27 cellular contexts compared by ENCODE assay signal in the genomic region with DNA sequence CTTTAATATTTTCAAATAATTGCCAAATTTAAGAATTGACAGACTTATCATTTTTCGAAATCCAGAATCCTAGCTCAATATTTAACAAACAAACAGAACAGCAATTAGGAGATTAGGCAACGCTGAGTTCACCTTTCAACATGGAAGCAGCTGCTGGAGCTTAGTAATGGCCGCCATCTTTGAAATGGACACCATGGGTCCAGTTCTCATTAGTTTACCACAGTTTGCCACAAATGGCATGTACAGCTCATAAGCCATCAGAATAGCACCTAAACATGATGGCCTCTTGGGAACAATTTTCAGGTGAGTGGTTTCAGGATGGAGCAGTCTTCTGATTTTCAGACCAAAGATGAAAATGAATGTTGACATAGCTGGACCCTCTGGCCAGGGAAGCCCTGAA.
"Had no signal": no experiment of that assay in that cellular context is flagged by ENCODE, and none has a peak within 500 bp of the region (broad histone marks: within the 10 kb centered on the region; RNA-seq: fewer than 3 reads in every experiment).

No MANE protein-coding gene starts in this region.

- H3K27ac Mint-ChIP-seq: mesothelial cell of epicardium; natural killer cell; nephron progenitor cell; progenitor cell of endocrine pancreas; stimulated activated memory B cell treated with anti-CD40 and anti-IgM and Interleukin-4, amounts not matched to agents 10 μg/mL and 1 μg/mL and 100 μg/mL, for 72 hours; stimulated activated naive CD8-positive, alpha-beta T cell treated with anti-CD3 and anti-CD28 coated beads, Interleukin-15, amount 100 ng/mL, for 72 hours had no signal

- H3K27ac ChIP-seq: hepatocyte, left ventricle myocardium inferior, ovary, right atrium auricular region, right lobe of liver, thoracic aorta, tibial artery, upper lobe of right lung had no signal

- H3K4me2 ChIP-seq: hepatocyte, smooth muscle cell had no signal

- H3K9me3 ChIP-seq: left ventricle myocardium inferior, ovary, right atrium auricular region, right lobe of liver, thoracic aorta, tibial artery, upper lobe of right lung had no signal

- H3K4me3 Mint-ChIP-seq: mesothelial cell of epicardium; natural killer cell; nephron progenitor cell; stimulated activated memory B cell treated with anti-CD40 and anti-IgM and Interleukin-4, amounts not matched to agents 10 μg/mL and 1 μg/mL and 100 μg/mL, for 72 hours; stimulated activated naive CD8-positive, alpha-beta T cell treated with anti-CD3 and anti-CD28 coated beads, Interleukin-15, amount 100 ng/mL, for 72 hours had no signal

- H3K36me3 ChIP-seq: left ventricle myocardium inferior, ovary, right atrium auricular region, right lobe of liver, thoracic aorta, tibial artery, upper lobe of right lung had no signal

- H3K9me3 Mint-ChIP-seq: nephron progenitor cell; stimulated activated naive CD8-positive, alpha-beta T cell treated with anti-CD3 and anti-CD28 coated beads, Interleukin-15, amount 100 ng/mL, for 72 hours had no signal

- H2AFZ ChIP-seq: hepatocyte had no signal

- FAIRE-seq: urothelium cell line had no signal

- DNase-seq: islet precursor cell; left ventricle myocardium inferior; mesendoderm; naive B cell; natural killer cell; nephron progenitor cell; ovary; right lobe of liver; stimulated activated CD4-positive, alpha-beta T cell treated with anti-CD3 and anti-CD28 coated beads, Interleukin-1b, Interleukin-23, amount 100 ng/mL, for 48 hours; stimulated activated CD4-positive, alpha-beta T cell treated with anti-CD3 and anti-CD28 coated beads, Interleukin-2, amount 100 ng/mL, for 48 hours; stimulated activated CD4-positive, alpha-beta T cell treated with anti-CD3 and anti-CD28 coated beads, Interleukin-4, amount 100 ng/mL, for 4 hours; stimulated activated CD8-positive, alpha-beta memory T cell treated with anti-CD3 and anti-CD28 coated beads, Interleukin-4, amount 100 ng/mL, for 48 hours; stimulated activated naive CD4-positive, alpha-beta T cell treated with Interleukin-2 at 50 U/mL for 16 hours; stimulated activated naive CD8-positive, alpha-beta T cell treated with anti-CD3 and anti-CD28 coated beads, Interleukin-15, amount 100 ng/mL, for 72 hours; substantia nigra; tibial artery; trophoblast cell; upper lobe of right lung had no signal

- H3K4me1 ChIP-seq: left ventricle myocardium inferior, right atrium auricular region, right lobe of liver, tibial artery, upper lobe of right lung had no signal

- H3K79me2 ChIP-seq: hepatocyte had no signal

- ATAC-seq: natural killer cell; right lobe of liver; stimulated activated memory B cell treated with anti-CD40 and anti-IgM and Interleukin-4, amounts not matched to agents 10 μg/mL and 1 μg/mL and 100 μg/mL, for 72 hours; stimulated activated naive CD8-positive, alpha-beta T cell treated with anti-CD3 and anti-CD28 coated beads, Interleukin-15, amount 100 ng/mL, for 72 hours; upper lobe of right lung had no signal

- H3K36me3 Mint-ChIP-seq: mesothelial cell of epicardium; naive B cell; natural killer cell; stimulated activated memory B cell treated with anti-CD40 and anti-IgM and Interleukin-4, amounts not matched to agents 10 μg/mL and 1 μg/mL and 100 μg/mL, for 72 hours had no signal

- H3K4me1 Mint-ChIP-seq: mesothelial cell of epicardium; naive B cell; natural killer cell; nephron progenitor cell; stimulated activated naive CD8-positive, alpha-beta T cell treated with anti-CD3 and anti-CD28 coated beads, Interleukin-15, amount 100 ng/mL, for 72 hours had no signal

- H3K4me3 ChIP-seq: hepatocyte, left ventricle myocardium inferior, lung, ovary, right atrium auricular region, right lobe of liver, smooth muscle cell, thoracic aorta, tibial artery, upper lobe of right lung had no signal

- H3K27me3 ChIP-seq: hepatocyte, ovary, right atrium auricular region, right lobe of liver, tibial artery, upper lobe of right lung had no signal
